In the genomic region with DNA sequence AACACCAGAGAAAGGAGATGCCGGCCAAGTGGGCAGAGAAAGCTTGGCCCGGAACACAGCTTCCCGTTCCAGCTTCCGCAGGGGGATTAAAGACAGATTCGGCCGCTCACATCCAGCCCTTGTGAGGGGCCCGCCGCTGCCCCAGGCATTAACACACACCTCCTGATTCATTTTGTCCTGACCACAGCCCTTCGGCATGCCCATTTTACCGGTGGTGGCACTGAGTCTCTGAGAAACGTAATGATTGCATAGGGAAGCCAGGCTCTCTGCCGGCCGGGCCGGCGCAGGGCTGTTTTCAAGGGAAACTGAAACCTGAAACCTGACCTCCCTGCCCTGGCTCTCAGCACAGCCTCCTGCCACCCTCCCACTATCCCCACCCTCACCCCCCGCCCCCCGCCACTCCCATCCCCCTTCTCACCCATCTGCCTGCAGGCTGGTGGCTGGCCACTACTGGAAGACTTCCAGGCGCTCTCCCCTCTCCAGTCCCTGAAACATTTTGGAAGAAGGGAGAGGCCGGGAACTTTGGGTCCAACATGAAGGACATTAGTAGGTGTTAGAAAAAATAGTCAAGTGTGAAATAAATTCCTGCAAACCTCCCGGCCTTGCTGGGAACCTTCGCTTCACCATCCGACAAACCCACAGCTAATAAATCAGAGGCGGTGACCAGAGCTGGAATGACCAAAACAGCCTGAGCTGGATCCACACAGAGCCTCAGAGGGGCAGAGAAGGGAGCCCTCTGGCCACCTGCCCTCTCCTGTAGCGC, we compare ENCODE assay signal across 1 cellular context.
A peak's percentile ranks its signal among the peaks of the same experiment; 100 is the strongest.
TF ChIP-seq lines count a peak whose summit lies in the region.

No MANE protein-coding gene starts in this region.

TF ChIP-seq in GM12878, 131 proteins besides CTCF, POLR2A, EP300 and RAD21 (continued from another document):
- TF ChIP-seq, protein P1, sequence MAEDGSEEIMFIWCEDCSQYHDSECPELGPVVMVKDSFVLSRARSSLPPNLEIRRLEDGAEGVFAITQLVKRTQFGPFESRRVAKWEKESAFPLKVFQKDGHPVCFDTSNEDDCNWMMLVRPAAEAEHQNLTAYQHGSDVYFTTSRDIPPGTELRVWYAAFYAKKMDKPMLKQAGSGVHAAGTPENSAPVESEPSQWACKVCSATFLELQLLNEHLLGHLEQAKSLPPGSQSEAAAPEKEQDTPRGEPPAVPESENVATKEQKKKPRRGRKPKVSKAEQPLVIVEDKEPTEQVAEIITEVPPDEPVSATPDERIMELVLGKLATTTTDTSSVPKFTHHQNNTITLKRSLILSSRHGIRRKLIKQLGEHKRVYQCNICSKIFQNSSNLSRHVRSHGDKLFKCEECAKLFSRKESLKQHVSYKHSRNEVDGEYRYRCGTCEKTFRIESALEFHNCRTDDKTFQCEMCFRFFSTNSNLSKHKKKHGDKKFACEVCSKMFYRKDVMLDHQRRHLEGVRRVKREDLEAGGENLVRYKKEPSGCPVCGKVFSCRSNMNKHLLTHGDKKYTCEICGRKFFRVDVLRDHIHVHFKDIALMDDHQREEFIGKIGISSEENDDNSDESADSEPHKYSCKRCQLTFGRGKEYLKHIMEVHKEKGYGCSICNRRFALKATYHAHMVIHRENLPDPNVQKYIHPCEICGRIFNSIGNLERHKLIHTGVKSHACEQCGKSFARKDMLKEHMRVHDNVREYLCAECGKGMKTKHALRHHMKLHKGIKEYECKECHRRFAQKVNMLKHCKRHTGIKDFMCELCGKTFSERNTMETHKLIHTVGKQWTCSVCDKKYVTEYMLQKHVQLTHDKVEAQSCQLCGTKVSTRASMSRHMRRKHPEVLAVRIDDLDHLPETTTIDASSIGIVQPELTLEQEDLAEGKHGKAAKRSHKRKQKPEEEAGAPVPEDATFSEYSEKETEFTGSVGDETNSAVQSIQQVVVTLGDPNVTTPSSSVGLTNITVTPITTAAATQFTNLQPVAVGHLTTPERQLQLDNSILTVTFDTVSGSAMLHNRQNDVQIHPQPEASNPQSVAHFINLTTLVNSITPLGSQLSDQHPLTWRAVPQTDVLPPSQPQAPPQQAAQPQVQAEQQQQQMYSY (CRISPR knock-in tag; IDR thresholded peaks at IDR 0.05) = no peak
- no peak for TF ChIP-seq EGR1 (IDR thresholded peaks at IDR 0.05; ENCODE audit: borderline replicate concordance in 1 of 2, low read depth in 2 of 2, low read length in 2 of 2)
- no peak for TF ChIP-seq RELA (IDR thresholded peaks at IDR 0.05; ENCODE audit: borderline replicate concordance, partially characterized antibody)
- TF ChIP-seq, protein P2, sequence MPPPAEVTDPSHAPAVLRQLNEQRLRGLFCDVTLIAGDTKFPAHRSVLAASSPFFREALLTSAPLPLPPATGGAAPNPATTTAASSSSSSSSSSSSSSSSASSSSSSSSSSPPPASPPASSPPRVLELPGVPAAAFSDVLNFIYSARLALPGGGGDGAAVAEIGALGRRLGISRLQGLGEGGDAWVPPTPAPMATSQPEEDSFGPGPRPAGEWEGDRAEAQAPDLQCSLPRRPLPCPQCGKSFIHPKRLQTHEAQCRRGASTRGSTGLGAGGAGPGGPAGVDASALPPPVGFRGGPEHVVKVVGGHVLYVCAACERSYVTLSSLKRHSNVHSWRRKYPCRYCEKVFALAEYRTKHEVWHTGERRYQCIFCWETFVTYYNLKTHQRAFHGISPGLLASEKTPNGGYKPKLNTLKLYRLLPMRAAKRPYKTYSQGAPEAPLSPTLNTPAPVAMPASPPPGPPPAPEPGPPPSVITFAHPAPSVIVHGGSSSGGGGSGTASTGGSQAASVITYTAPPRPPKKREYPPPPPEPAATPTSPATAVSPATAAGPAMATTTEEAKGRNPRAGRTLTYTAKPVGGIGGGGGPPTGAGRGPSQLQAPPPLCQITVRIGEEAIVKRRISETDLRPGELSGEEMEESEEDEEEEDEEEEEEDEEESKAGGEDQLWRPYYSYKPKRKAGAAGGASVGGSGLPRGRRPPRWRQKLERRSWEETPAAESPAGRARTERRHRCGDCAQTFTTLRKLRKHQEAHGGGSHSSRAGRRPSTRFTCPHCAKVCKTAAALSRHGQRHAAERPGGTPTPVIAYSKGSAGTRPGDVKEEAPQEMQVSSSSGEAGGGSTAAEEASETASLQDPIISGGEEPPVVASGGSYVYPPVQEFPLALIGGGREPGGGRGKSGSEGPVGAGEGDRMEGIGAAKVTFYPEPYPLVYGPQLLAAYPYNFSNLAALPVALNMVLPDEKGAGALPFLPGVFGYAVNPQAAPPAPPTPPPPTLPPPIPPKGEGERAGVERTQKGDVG (CRISPR knock-in tag; IDR thresholded peaks at IDR 0.05) = no peak
- TF ChIP-seq, protein P3, sequence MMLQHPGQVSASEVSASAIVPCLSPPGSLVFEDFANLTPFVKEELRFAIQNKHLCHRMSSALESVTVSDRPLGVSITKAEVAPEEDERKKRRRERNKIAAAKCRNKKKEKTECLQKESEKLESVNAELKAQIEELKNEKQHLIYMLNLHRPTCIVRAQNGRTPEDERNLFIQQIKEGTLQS (IDR thresholded peaks at IDR 0.05; ENCODE audit: borderline replicate concordance, extremely low read depth, low read depth, low read length) = no peak
- TF ChIP-seq ZBED1 (IDR thresholded peaks at IDR 0.05; ENCODE audit: borderline replicate concordance) = no peak
- TF ChIP-seq YBX1 (IDR thresholded peaks at IDR 0.05) = no peak
- no peak for TF ChIP-seq BACH1 (IDR thresholded peaks at IDR 0.05; ENCODE audit: borderline replicate concordance)
- TF ChIP-seq RFX5 (IDR thresholded peaks at IDR 0.05; ENCODE audit: low read depth, low read length) = no peak
- no peak for TF ChIP-seq SIN3A (IDR thresholded peaks at IDR 0.05; ENCODE audit: low read depth, low read length)
- no peak for TF ChIP-seq WRNIP1 (IDR thresholded peaks at IDR 0.05; ENCODE audit: borderline replicate concordance, low read depth, low read length)
- TF ChIP-seq, protein P4, sequence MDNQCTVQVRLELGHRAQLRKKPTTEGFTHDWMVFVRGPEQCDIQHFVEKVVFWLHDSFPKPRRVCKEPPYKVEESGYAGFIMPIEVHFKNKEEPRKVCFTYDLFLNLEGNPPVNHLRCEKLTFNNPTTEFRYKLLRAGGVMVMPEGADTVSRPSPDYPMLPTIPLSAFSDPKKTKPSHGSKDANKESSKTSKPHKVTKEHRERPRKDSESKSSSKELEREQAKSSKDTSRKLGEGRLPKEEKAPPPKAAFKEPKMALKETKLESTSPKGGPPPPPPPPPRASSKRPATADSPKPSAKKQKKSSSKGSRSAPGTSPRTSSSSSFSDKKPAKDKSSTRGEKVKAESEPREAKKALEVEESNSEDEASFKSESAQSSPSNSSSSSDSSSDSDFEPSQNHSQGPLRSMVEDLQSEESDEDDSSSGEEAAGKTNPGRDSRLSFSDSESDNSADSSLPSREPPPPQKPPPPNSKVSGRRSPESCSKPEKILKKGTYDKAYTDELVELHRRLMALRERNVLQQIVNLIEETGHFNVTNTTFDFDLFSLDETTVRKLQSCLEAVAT (IDR thresholded peaks at IDR 0.05) = no peak
- no peak for TF ChIP-seq MYB (IDR thresholded peaks at IDR 0.05; ENCODE audit: borderline replicate concordance, low read depth, low read length)
- TF ChIP-seq, protein P5, sequence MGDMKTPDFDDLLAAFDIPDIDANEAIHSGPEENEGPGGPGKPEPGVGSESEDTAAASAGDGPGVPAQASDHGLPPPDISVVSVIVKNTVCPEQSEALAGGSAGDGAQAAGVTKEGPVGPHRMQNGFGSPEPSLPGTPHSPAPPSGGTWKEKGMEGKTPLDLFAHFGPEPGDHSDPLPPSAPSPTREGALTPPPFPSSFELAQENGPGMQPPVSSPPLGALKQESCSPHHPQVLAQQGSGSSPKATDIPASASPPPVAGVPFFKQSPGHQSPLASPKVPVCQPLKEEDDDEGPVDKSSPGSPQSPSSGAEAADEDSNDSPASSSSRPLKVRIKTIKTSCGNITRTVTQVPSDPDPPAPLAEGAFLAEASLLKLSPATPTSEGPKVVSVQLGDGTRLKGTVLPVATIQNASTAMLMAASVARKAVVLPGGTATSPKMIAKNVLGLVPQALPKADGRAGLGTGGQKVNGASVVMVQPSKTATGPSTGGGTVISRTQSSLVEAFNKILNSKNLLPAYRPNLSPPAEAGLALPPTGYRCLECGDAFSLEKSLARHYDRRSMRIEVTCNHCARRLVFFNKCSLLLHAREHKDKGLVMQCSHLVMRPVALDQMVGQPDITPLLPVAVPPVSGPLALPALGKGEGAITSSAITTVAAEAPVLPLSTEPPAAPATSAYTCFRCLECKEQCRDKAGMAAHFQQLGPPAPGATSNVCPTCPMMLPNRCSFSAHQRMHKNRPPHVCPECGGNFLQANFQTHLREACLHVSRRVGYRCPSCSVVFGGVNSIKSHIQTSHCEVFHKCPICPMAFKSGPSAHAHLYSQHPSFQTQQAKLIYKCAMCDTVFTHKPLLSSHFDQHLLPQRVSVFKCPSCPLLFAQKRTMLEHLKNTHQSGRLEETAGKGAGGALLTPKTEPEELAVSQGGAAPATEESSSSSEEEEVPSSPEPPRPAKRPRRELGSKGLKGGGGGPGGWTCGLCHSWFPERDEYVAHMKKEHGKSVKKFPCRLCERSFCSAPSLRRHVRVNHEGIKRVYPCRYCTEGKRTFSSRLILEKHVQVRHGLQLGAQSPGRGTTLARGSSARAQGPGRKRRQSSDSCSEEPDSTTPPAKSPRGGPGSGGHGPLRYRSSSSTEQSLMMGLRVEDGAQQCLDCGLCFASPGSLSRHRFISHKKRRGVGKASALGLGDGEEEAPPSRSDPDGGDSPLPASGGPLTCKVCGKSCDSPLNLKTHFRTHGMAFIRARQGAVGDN (IDR thresholded peaks at IDR 0.05) = no peak
- TF ChIP-seq ESRRA (IDR thresholded peaks at IDR 0.05; ENCODE audit: low read length) = no peak
- TF ChIP-seq, protein P6, sequence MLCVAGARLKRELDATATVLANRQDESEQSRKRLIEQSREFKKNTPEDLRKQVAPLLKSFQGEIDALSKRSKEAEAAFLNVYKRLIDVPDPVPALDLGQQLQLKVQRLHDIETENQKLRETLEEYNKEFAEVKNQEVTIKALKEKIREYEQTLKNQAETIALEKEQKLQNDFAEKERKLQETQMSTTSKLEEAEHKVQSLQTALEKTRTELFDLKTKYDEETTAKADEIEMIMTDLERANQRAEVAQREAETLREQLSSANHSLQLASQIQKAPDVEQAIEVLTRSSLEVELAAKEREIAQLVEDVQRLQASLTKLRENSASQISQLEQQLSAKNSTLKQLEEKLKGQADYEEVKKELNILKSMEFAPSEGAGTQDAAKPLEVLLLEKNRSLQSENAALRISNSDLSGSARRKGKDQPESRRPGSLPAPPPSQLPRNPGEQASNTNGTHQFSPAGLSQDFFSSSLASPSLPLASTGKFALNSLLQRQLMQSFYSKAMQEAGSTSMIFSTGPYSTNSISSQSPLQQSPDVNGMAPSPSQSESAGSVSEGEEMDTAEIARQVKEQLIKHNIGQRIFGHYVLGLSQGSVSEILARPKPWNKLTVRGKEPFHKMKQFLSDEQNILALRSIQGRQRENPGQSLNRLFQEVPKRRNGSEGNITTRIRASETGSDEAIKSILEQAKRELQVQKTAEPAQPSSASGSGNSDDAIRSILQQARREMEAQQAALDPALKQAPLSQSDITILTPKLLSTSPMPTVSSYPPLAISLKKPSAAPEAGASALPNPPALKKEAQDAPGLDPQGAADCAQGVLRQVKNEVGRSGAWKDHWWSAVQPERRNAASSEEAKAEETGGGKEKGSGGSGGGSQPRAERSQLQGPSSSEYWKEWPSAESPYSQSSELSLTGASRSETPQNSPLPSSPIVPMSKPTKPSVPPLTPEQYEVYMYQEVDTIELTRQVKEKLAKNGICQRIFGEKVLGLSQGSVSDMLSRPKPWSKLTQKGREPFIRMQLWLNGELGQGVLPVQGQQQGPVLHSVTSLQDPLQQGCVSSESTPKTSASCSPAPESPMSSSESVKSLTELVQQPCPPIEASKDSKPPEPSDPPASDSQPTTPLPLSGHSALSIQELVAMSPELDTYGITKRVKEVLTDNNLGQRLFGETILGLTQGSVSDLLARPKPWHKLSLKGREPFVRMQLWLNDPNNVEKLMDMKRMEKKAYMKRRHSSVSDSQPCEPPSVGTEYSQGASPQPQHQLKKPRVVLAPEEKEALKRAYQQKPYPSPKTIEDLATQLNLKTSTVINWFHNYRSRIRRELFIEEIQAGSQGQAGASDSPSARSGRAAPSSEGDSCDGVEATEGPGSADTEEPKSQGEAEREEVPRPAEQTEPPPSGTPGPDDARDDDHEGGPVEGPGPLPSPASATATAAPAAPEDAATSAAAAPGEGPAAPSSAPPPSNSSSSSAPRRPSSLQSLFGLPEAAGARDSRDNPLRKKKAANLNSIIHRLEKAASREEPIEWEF (IDR thresholded peaks at IDR 0.05; ENCODE audit: insufficient replicate concordance, low read depth, low read length) = no peak
- TF ChIP-seq, protein P7, sequence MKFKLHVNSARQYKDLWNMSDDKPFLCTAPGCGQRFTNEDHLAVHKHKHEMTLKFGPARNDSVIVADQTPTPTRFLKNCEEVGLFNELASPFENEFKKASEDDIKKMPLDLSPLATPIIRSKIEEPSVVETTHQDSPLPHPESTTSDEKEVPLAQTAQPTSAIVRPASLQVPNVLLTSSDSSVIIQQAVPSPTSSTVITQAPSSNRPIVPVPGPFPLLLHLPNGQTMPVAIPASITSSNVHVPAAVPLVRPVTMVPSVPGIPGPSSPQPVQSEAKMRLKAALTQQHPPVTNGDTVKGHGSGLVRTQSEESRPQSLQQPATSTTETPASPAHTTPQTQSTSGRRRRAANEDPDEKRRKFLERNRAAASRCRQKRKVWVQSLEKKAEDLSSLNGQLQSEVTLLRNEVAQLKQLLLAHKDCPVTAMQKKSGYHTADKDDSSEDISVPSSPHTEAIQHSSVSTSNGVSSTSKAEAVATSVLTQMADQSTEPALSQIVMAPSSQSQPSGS (IDR thresholded peaks at IDR 0.05; ENCODE audit: low read length) = no peak
- TF ChIP-seq NR2F1 (conservative IDR thresholded peaks at IDR 0.05) = peak; percentile 91
- TF ChIP-seq NRF1 (conservative IDR thresholded peaks at IDR 0.05; ENCODE audit: low read depth, low read length) = no peak
- TF ChIP-seq ATF7 (IDR thresholded peaks at IDR 0.05; ENCODE audit: low read depth) = peak; percentile 37; the same call in 1 of the 2 replicates
- TF ChIP-seq SPI1 (IDR thresholded peaks at IDR 0.05; ENCODE audit: borderline replicate concordance, insufficient read depth, low read depth, low read length) = no peak
- no peak for TF ChIP-seq SMAD1 (IDR thresholded peaks at IDR 0.05; ENCODE audit: low read depth, partially characterized antibody)
- TF ChIP-seq BCL11A (IDR thresholded peaks at IDR 0.05; ENCODE audit: low read depth, low read length) = no peak
- no peak for TF ChIP-seq SMAD5 (IDR thresholded peaks at IDR 0.05; ENCODE audit: low read depth)
- peak; percentile 60; the same call in 1 of the 2 replicates for TF ChIP-seq ZNF24 (IDR thresholded peaks at IDR 0.05)
- TF ChIP-seq TCF3 (IDR thresholded peaks at IDR 0.05; ENCODE audit: borderline replicate concordance, insufficient read depth, low read depth, low read length) = no peak
- TF ChIP-seq PAX8 (IDR thresholded peaks at IDR 0.05) = no peak
- TF ChIP-seq TARDBP (IDR thresholded peaks at IDR 0.05; ENCODE audit: borderline replicate concordance) = no peak
TF ChIP-seq in GM12878: peak in this region for 8.
